2 cellular contexts compared by ENCODE assay signal in genomic region chr14:23483216-23483854, GRCh38.
TF ChIP-seq lines count a peak whose summit lies in the region.

No MANE protein-coding gene starts in this region.

TF ChIP-seq in IMR-90, 13 proteins besides CTCF, POLR2A, EP300 and RAD21 (continued from another document):
- TF ChIP-seq FOS (IDR thresholded peaks at IDR 0.05; ENCODE audit: low read depth, low read length) = no peak
- no peak for TF ChIP-seq MAFK (IDR thresholded peaks at IDR 0.05; ENCODE audit: low read depth, low read length)
- TF ChIP-seq CHD1 (IDR thresholded peaks at IDR 0.05; ENCODE audit: low read depth, low read length) = no peak
- TF ChIP-seq MAZ (IDR thresholded peaks at IDR 0.05; ENCODE audit: borderline replicate concordance, low read depth, low read length) = no peak
- TF ChIP-seq ELK1 (IDR thresholded peaks at IDR 0.05; ENCODE audit: borderline replicate concordance, low read depth, low read length) = no peak

TF ChIP-seq in SK-N-SH, 30 proteins besides CTCF, POLR2A, EP300 and RAD21 (continued from another document):
- no peak for TF ChIP-seq EZH2phosphoT487 (IDR thresholded peaks at IDR 0.05; ENCODE audit: borderline replicate concordance, low read depth)
